Comparison of ENCODE assay signal across 8 cellular contexts in genomic region chr14:106177266-106177665, GRCh38.
DNase-seq lines count a peak whose midpoint lies in the region; ATAC-seq lines count a peak whose summit lies in the region.
"Not testable (repeated sequence)": the region's sequence is repeated elsewhere in the genome, so short reads cannot be mapped to it uniquely, and the experiment has no call there.

No MANE protein-coding gene starts in this region.

- H3K27me3 Mint-ChIP-seq in T-cell; activated naive CD8-positive, alpha-beta T cell: not testable (repeated sequence)
- H3K27me3 Mint-ChIP-seq in activated CD4-positive, alpha-beta T cell treated with anti-CD3 and anti-CD28 coated beads, Interleukin-2, amount 10 ng/mL, durations not matched to agents 7 days and 5 days = peaks cover 28% of the 10 kb centered on the region
- H3K27me3 Mint-ChIP-seq in activated T-helper 1 cell treated with anti-CD3 and anti-CD28 coated beads, Interleukin-12 subunit alpha, Interleukin-12 subunit beta, Interleukin-2, Interleukin-4 antibody, amounts not matched to agents 30 ng/mL and 10 ng/mL and 1 ng/mL, durations not matched to agents 14 hours and 24 hours and 36 hours (ENCODE audit: insufficient read depth) = peaks cover 44% of the 10 kb centered on the region
- H3K27me3 Mint-ChIP-seq in immature natural killer cell (ENCODE audit: low read depth in 3 of 3) = peaks cover 26 to 33% (median 26%) of the 10 kb centered on the region in 3 donors

- H3K9me3 Mint-ChIP-seq in T-cell; activated CD4-positive, alpha-beta T cell treated with anti-CD3 and anti-CD28 coated beads, Interleukin-2, amount 10 ng/mL, durations not matched to agents 7 days and 5 days; activated T-helper 1 cell treated with anti-CD3 and anti-CD28 coated beads, Interleukin-12 subunit alpha, Interleukin-12 subunit beta, Interleukin-2, Interleukin-4 antibody, amounts not matched to agents 30 ng/mL and 10 ng/mL and 1 ng/mL, durations not matched to agents 14 hours and 24 hours and 36 hours; activated naive CD8-positive, alpha-beta T cell (ENCODE audit: low read depth); immature natural killer cell: not testable (repeated sequence)

- H3K4me1 Mint-ChIP-seq in T-cell (peaks cover 64 to 74% (median 66%) of the 10 kb centered on the region in 3 donors), immature natural killer cell (peaks cover 50 to 56% of the 10 kb centered on the region in 2 donors)
- H3K4me1 Mint-ChIP-seq in activated CD4-positive, alpha-beta T cell treated with anti-CD3 and anti-CD28 coated beads, Interleukin-2, amount 10 ng/mL, durations not matched to agents 7 days and 5 days = peaks cover 65% of the 10 kb centered on the region
- peaks cover 54% of the 10 kb centered on the region for H3K4me1 Mint-ChIP-seq in activated T-helper 1 cell treated with anti-CD3 and anti-CD28 coated beads, Interleukin-12 subunit alpha, Interleukin-12 subunit beta, Interleukin-2, Interleukin-4 antibody, amounts not matched to agents 30 ng/mL and 10 ng/mL and 1 ng/mL, durations not matched to agents 14 hours and 24 hours and 36 hours (ENCODE audit: low read depth)
- peaks cover 54% of the 10 kb centered on the region for H3K4me1 Mint-ChIP-seq in activated naive CD8-positive, alpha-beta T cell (ENCODE audit: low read depth)

- peak; percentile 50 for ATAC-seq in GM18508 (IDR thresholded peaks at IDR 0.05; ENCODE audit: insufficient read depth, unreplicated experiment)
- ATAC-seq in T-cell (replicated peaks in 1 of 4) = peak; percentile 85 to 89 (median 85)

- H3K27ac Mint-ChIP-seq in T-cell (peak overlapping the region; percentile 28 to 68), immature natural killer cell (peak overlapping the region in 5 of 6 donors; percentile 12 to 73 (median 51))
- peak overlapping the region; percentile 68 for H3K27ac Mint-ChIP-seq in activated CD4-positive, alpha-beta T cell treated with anti-CD3 and anti-CD28 coated beads, Interleukin-2, amount 10 ng/mL, durations not matched to agents 7 days and 5 days
- H3K27ac Mint-ChIP-seq in activated T-helper 1 cell treated with anti-CD3 and anti-CD28 coated beads, Interleukin-12 subunit alpha, Interleukin-12 subunit beta, Interleukin-2, Interleukin-4 antibody, amounts not matched to agents 30 ng/mL and 10 ng/mL and 1 ng/mL, durations not matched to agents 14 hours and 24 hours and 36 hours = not testable (repeated sequence)
- H3K27ac Mint-ChIP-seq in activated naive CD8-positive, alpha-beta T cell = peak overlapping the region; percentile 23

- not testable (repeated sequence) for H3K36me3 Mint-ChIP-seq in T-cell; activated CD4-positive, alpha-beta T cell treated with anti-CD3 and anti-CD28 coated beads, Interleukin-2, amount 10 ng/mL, durations not matched to agents 7 days and 5 days (ENCODE audit: low read depth); activated T-helper 1 cell treated with anti-CD3 and anti-CD28 coated beads, Interleukin-12 subunit alpha, Interleukin-12 subunit beta, Interleukin-2, Interleukin-4 antibody, amounts not matched to agents 30 ng/mL and 10 ng/mL and 1 ng/mL, durations not matched to agents 14 hours and 24 hours and 36 hours (ENCODE audit: low read depth); activated naive CD8-positive, alpha-beta T cell; immature natural killer cell

- peak; percentile 23 for DNase-seq in CD1c-positive myeloid dendritic cell (ENCODE audit: extremely low spot score)
- peak in 23 of 34 experiments; percentile 18 to 64 (median 42) for DNase-seq in T-cell
- peak; percentile 67 for DNase-seq in activated CD4-positive, alpha-beta T cell treated with anti-CD3 and anti-CD28 coated beads, Interleukin-2, amount 10 ng/mL, durations not matched to agents 7 days and 5 days
- peak; percentile 40 for DNase-seq in activated T-helper 1 cell treated with anti-CD3 and anti-CD28 coated beads, Interleukin-12 subunit alpha, Interleukin-12 subunit beta, Interleukin-2, Interleukin-4 antibody, amounts not matched to agents 30 ng/mL and 10 ng/mL and 1 ng/mL, durations not matched to agents 14 hours and 24 hours and 36 hours (ENCODE audit: low spot score)
- DNase-seq in immature natural killer cell = peak; percentile 67 to 77 (median 70)
- DNase-seq in stimulated activated CD4-positive, alpha-beta T cell treated with anti-CD3 and anti-CD28 coated beads, Interleukin-2, amount 100 ng/mL, for 24 hours = peak; percentile 21 to 39

- H3K4me3 Mint-ChIP-seq in T-cell = peak overlapping the region in 1 of 3 donors; percentile 28
- peak overlapping the region; percentile 7 for H3K4me3 Mint-ChIP-seq in activated CD4-positive, alpha-beta T cell treated with anti-CD3 and anti-CD28 coated beads, Interleukin-2, amount 10 ng/mL, durations not matched to agents 7 days and 5 days
- H3K4me3 Mint-ChIP-seq in activated T-helper 1 cell treated with anti-CD3 and anti-CD28 coated beads, Interleukin-12 subunit alpha, Interleukin-12 subunit beta, Interleukin-2, Interleukin-4 antibody, amounts not matched to agents 30 ng/mL and 10 ng/mL and 1 ng/mL, durations not matched to agents 14 hours and 24 hours and 36 hours = not testable (repeated sequence)
- peak overlapping the region; percentile 18 for H3K4me3 Mint-ChIP-seq in activated naive CD8-positive, alpha-beta T cell
- H3K4me3 Mint-ChIP-seq in immature natural killer cell = peak overlapping the region in 4 of 5 donors; percentile 0 to 41 (median 24)

- CTCF ChIA-PET in T-cell (lab: Charles Lee); activated CD4-positive, alpha-beta T cell treated with anti-CD3 and anti-CD28 coated beads, Interleukin-2, amount 10 ng/mL, durations not matched to agents 7 days and 5 days (lab: Charles Lee): not testable (repeated sequence)

- intact Hi-C loops in activated T-helper 1 cell treated with anti-CD3 and anti-CD28 coated beads, Interleukin-12 subunit alpha, Interleukin-12 subunit beta, Interleukin-2, Interleukin-4 antibody, amounts not matched to agents 30 ng/mL and 10 ng/mL and 1 ng/mL, durations not matched to agents 14 hours and 24 hours and 36 hours (cut with micrococcal nuclease) = loop anchor here (1.0 to 5.0 kb wide), 2 partner anchors 8 to 220 kb away; no protein-coding TSS in a partner anchor

- POLR2A ChIA-PET in T-cell (lab: Charles Lee); activated CD4-positive, alpha-beta T cell treated with anti-CD3 and anti-CD28 coated beads, Interleukin-2, amount 10 ng/mL, durations not matched to agents 7 days and 5 days (lab: Charles Lee): not testable (repeated sequence)

Comparison
In these comparisons a context has a peak if more than half of its experiments do, and no peak if none do; other contexts are left out.
1. Peak in every context shown above with its lines: DNase-seq and ATAC-seq.